8 cellular contexts compared by ENCODE assay signal in genomic region chr15:100918034-100918689, GRCh38. TPM values are rescaled to one million over a fixed set of nuclear protein-coding genes. Genes with fewer than 3 reads are reported as not detected.
A peak's percentile ranks its signal among the peaks of the same experiment; 100 is the strongest.
DNase-seq lines count a peak whose midpoint lies in the region; ATAC-seq, FAIRE-seq and TF ChIP-seq lines count a peak whose summit lies in the region.

No MANE protein-coding gene starts in this region.

- H3K4me3 ChIP-seq in pancreas (peak overlapping the region; percentile 27 to 83 (median 74)), tibial artery (peak overlapping the region; percentile 61 to 82)

- FAIRE-seq in pancreas (lab: Jason Lieb, UNC): no peak

- H3K9me3 ChIP-seq in pancreas: no peaks in the 10 kb centered on the region
- no peaks in the 10 kb centered on the region for H3K9me3 ChIP-seq in tibial artery

- 2 to 3% methylated on average over 42 of the region's 42 CpGs for whole genome bisulfite sequencing in pancreas, 2 donors

- intact Hi-C loops in Right ventricle myocardium inferior (cut with DNase I) (loop anchor here (1.0 to 5.0 kb wide), 2 partner anchors 90 to 339 kb away; no protein-coding TSS in a partner anchor), pancreas (cut with DNase I) (loop anchor here in 2 of 3 donors (5.0 kb wide), 1 partner anchor 89 kb away; no protein-coding TSS in a partner anchor), tibial artery (cut with DNase I; ENCODE audit: low total_unique reads) (loop anchor here (5.0 kb wide), 1 partner anchor 89 kb away; no protein-coding TSS in a partner anchor)

- H3K27me3 ChIP-seq in pancreas (no peaks in the 10 kb centered on the region), tibial artery (peaks cover 0 to 8% of the 10 kb centered on the region in 2 donors)

- CTCF ChIA-PET in activated naive CD4-positive, alpha-beta T cell treated with anti-CD3 and anti-CD28 coated beads, Interleukin-2, amount 10 ng/mL, durations not matched to agents 7 days and 5 days (lab: Charles Lee): interaction anchor here (0.7 to 5.7 kb wide), 22 partner anchors 8 to 371 kb away, joined by 3 to 148 read pairs (median 4); no protein-coding TSS in a partner anchor

- H3K9me3 Mint-ChIP-seq in activated naive CD4-positive, alpha-beta T cell treated with anti-CD3 and anti-CD28 coated beads, Interleukin-2, amount 10 ng/mL, durations not matched to agents 7 days and 5 days: no peaks in the 10 kb centered on the region

- H3K36me3 Mint-ChIP-seq in activated naive CD4-positive, alpha-beta T cell treated with anti-CD3 and anti-CD28 coated beads, Interleukin-2, amount 10 ng/mL, durations not matched to agents 7 days and 5 days: no peaks in the 10 kb centered on the region

- peaks cover 82% of the 10 kb centered on the region for H3K27me3 Mint-ChIP-seq in activated naive CD4-positive, alpha-beta T cell treated with anti-CD3 and anti-CD28 coated beads, Interleukin-2, amount 10 ng/mL, durations not matched to agents 7 days and 5 days

- H3K4me1 ChIP-seq in pancreas: peaks cover 0 to 9% (median 5%) of the 10 kb centered on the region in 3 donors
- peaks cover 0 to 27% (median 0%) of the 10 kb centered on the region in 4 donors for H3K4me1 ChIP-seq in tibial artery

- TF ChIP-seq POLR2A in Raji (IDR thresholded peaks at IDR 0.05; ENCODE audit: insufficient read depth, low read depth, low read length): peak; percentile 75

- TF ChIP-seq CTCF in pancreas (IDR thresholded peaks at IDR 0.05) (peak; percentile 89 to 94 (median 91)), tibial artery (IDR thresholded peaks at IDR 0.05) (peak; percentile 86 to 90)

- peak; percentile 67 for ATAC-seq in GM19468 (IDR thresholded peaks at IDR 0.05; ENCODE audit: extremely low read depth, unreplicated experiment)
- ATAC-seq in Right ventricle myocardium inferior: peak; percentile 94
- peak; percentile 93 to 98 (median 94) for ATAC-seq in pancreas

- peak; percentile 53 for DNase-seq in DMS114 treated with DMSO at 0.1 percent for 48 hours (lab: John Stamatoyannopoulos, UW; ENCODE audit: unreplicated experiment)
- DNase-seq in HS-5 (ENCODE audit: low read depth): peak; percentile 50
- DNase-seq in activated naive CD4-positive, alpha-beta T cell treated with anti-CD3 and anti-CD28 coated beads, Interleukin-2, amount 10 ng/mL, durations not matched to agents 7 days and 5 days: peak; percentile 78
- DNase-seq in Right ventricle myocardium inferior (ENCODE audit: missing footprints): peak; percentile 92
- peak; percentile 77 to 93 (median 84) for DNase-seq in pancreas
- DNase-seq in tibial artery: peak; percentile 79 to 86

- no peak overlapping the region for H3K27ac Mint-ChIP-seq in activated naive CD4-positive, alpha-beta T cell treated with anti-CD3 and anti-CD28 coated beads, Interleukin-2, amount 10 ng/mL, durations not matched to agents 7 days and 5 days

- H3K27ac ChIP-seq in pancreas: peak overlapping the region; percentile 28 to 67 (median 58)
- H3K27ac ChIP-seq in tibial artery: peak overlapping the region in 1 of 2 donors; percentile 65

- H3K4me1 Mint-ChIP-seq in activated naive CD4-positive, alpha-beta T cell treated with anti-CD3 and anti-CD28 coated beads, Interleukin-2, amount 10 ng/mL, durations not matched to agents 7 days and 5 days: peaks cover 29% of the 10 kb centered on the region

- H3K36me3 ChIP-seq in pancreas: no peaks in the 10 kb centered on the region
- H3K36me3 ChIP-seq in tibial artery: peaks cover 0 to 2% (median 0%) of the 10 kb centered on the region in 3 donors

- peak overlapping the region; percentile 68 for H3K4me3 Mint-ChIP-seq in activated naive CD4-positive, alpha-beta T cell treated with anti-CD3 and anti-CD28 coated beads, Interleukin-2, amount 10 ng/mL, durations not matched to agents 7 days and 5 days

RNA-seq across cellular contexts. Expression of gene LRRK1, which starts 1.0 kb away (rescaled TPM):
- total RNA-seq in Right ventricle myocardium inferior: 2.7 TPM
- total RNA-seq in pancreas: 10 to 100 TPM in 5 of 6 donors, 1 to 10 TPM in 1; 8.3 to 19.4 (median 11.7) TPM
- polyA plus RNA-seq in pancreas: 10 to 100 TPM in 1 of 2 donors, 1 to 10 TPM in 1; 4.3 to 10.6 TPM

RNA-seq across cellular contexts. Expression of gene ALDH1A3, which starts 38.5 kb away (rescaled TPM):
- total RNA-seq in Right ventricle myocardium inferior: 3.7 TPM
- total RNA-seq in pancreas: 10 to 100 TPM in 2 of 6 donors, 1 to 10 TPM in 4; 6.7 to 16.3 (median 8.4) TPM
- 10 to 100 TPM in 1 of 2 donors, 1 to 10 TPM in 1; 9.0 to 12.7 TPM for polyA plus RNA-seq in pancreas
